Comparison of ENCODE assay signal across 22 cellular contexts in the genomic region with DNA sequence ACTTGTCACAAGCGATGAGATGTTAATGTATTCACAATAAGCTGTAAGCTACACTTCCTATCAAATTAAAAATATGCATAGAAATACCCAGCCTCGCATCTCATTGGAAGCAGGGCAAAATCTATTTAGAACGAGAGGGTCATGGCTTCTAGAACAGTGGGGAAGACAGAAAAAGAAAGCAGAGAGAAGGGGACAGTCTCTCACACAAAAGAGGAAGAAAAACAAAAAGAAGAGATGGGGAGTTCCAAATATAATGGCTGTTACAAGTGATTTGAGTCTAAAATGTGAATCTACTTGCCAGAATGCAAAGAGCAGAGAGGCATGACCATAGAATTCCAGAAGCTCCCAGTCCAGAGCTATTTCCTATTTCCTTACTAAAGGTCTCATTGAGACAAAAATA. TPM values are rescaled to one million over a fixed set of nuclear protein-coding genes. Genes with fewer than 3 reads are reported as not detected.
DNase-seq lines count a peak whose midpoint lies in the region; ATAC-seq and TF ChIP-seq lines count a peak whose summit lies in the region.
"Had no signal": no experiment of that assay in that cellular context is flagged by ENCODE, and none has a peak within 500 bp of the region (broad histone marks: within the 10 kb centered on the region; RNA-seq: fewer than 3 reads in every experiment).

No MANE protein-coding gene starts in this region.

- peaks cover 75% of the 10 kb centered on the region for H3K36me3 Mint-ChIP-seq in activated T-cell treated with anti-CD3 and anti-CD28 coated beads, Interleukin-2, amount 50 U/mL, for 24 hours (ENCODE audit: low read depth)
- peaks cover 87% of the 10 kb centered on the region for H3K36me3 Mint-ChIP-seq in activated CD8-positive, alpha-beta T cell treated with anti-CD3 and anti-CD28 coated beads, Interleukin-2, amount 10 ng/mL, durations not matched to agents 7 days and 5 days (ENCODE audit: low read depth)

- H3K79me2 ChIP-seq in OCI-LY7 (ENCODE audit: insufficient read depth, low read depth, low read length): no peaks in the 10 kb centered on the region

- H3K9me2 ChIP-seq in OCI-LY7 (ENCODE audit: insufficient read depth, low read length): no peaks in the 10 kb centered on the region

- H3K4me3 Mint-ChIP-seq in activated T-cell treated with anti-CD3 and anti-CD28 coated beads, Interleukin-2, amount 50 U/mL, for 24 hours: no peak overlapping the region
- peak overlapping the region; percentile 6 for H3K4me3 Mint-ChIP-seq in activated CD8-positive, alpha-beta T cell treated with anti-CD3 and anti-CD28 coated beads, Interleukin-2, amount 10 ng/mL, durations not matched to agents 7 days and 5 days
- H3K4me3 Mint-ChIP-seq: nephron; stimulated activated effector memory CD8-positive, alpha-beta T cell treated with anti-CD3 and anti-CD28 coated beads, Interleukin-12 subunit alpha, Interleukin-12 subunit beta, amount 100 ng/mL, for 72 hours had no signal

- H2AFZ ChIP-seq in OCI-LY7 (ENCODE audit: low read length): no peak overlapping the region

- intact Hi-C loops in testis (cut with DNase I; ENCODE audit: low total_unique reads): no loop called here
- intact Hi-C loops in OCI-LY7 (cut with micrococcal nuclease; ENCODE audit: unreplicated experiment): no loop called here

- no peak overlapping the region for H3K4me3 ChIP-seq in testis
- no peak overlapping the region for H3K4me3 ChIP-seq in OCI-LY7 (ENCODE audit: low read depth, low read length, poor library complexity, severe bottlenecking)
- H3K4me3 ChIP-seq: A549, lung, smooth muscle cell, upper lobe of right lung had no signal

- H3K27ac Mint-ChIP-seq in activated T-cell treated with anti-CD3 and anti-CD28 coated beads, Interleukin-2, amount 50 U/mL, for 24 hours: peak overlapping the region; percentile 81
- no peak overlapping the region for H3K27ac Mint-ChIP-seq in activated CD8-positive, alpha-beta T cell treated with anti-CD3 and anti-CD28 coated beads, Interleukin-2, amount 10 ng/mL, durations not matched to agents 7 days and 5 days
- H3K27ac Mint-ChIP-seq: nephron; progenitor cell of endocrine pancreas; stimulated activated effector memory CD8-positive, alpha-beta T cell treated with anti-CD3 and anti-CD28 coated beads, Interleukin-12 subunit alpha, Interleukin-12 subunit beta, amount 100 ng/mL, for 72 hours had no signal

- ATAC-seq in HG02623 (IDR thresholded peaks at IDR 0.05; ENCODE audit: unreplicated experiment): peak; percentile 50
- no peak for ATAC-seq in activated CD8-positive, alpha-beta T cell treated with anti-CD3 and anti-CD28 coated beads, Interleukin-2, amount 10 ng/mL, durations not matched to agents 7 days and 5 days
- ATAC-seq: A549; stimulated activated effector memory CD8-positive, alpha-beta T cell treated with anti-CD3 and anti-CD28 coated beads, Interleukin-12 subunit alpha, Interleukin-12 subunit beta, amount 100 ng/mL, for 72 hours; upper lobe of right lung had no signal

- BruUV-seq in OCI-LY7 (replicated peaks; lab: Mats Ljungman, UMichigan): no TSS peak

- H3K4me2 ChIP-seq in OCI-LY7 (ENCODE audit: low read length): no peak overlapping the region
- H3K4me2 ChIP-seq: A549, KMS-11, smooth muscle cell had no signal

- no peaks in the 10 kb centered on the region for H3K9me3 Mint-ChIP-seq in activated T-cell treated with anti-CD3 and anti-CD28 coated beads, Interleukin-2, amount 50 U/mL, for 24 hours
- no peaks in the 10 kb centered on the region for H3K9me3 Mint-ChIP-seq in activated CD8-positive, alpha-beta T cell treated with anti-CD3 and anti-CD28 coated beads, Interleukin-2, amount 10 ng/mL, durations not matched to agents 7 days and 5 days (ENCODE audit: insufficient read depth)
- H3K9me3 Mint-ChIP-seq: CD8-positive, alpha-beta memory T cell; nephron; stimulated activated effector memory CD8-positive, alpha-beta T cell treated with anti-CD3 and anti-CD28 coated beads, Interleukin-12 subunit alpha, Interleukin-12 subunit beta, amount 100 ng/mL, for 72 hours had no signal

- H3K36me3 ChIP-seq in testis (ENCODE audit: low read depth, missing control alignments) (no peaks in the 10 kb centered on the region), OCI-LY7 (ENCODE audit: insufficient read depth, low read length) (no peaks in the 10 kb centered on the region)
- H3K36me3 ChIP-seq: upper lobe of right lung had no signal

- 80 to 86% methylated on average over 3 of the region's 3 CpGs for WGBS in testis, 2 donors

- H3K4me1 ChIP-seq in testis (peaks cover 18% of the 10 kb centered on the region), OCI-LY7 (ENCODE audit: insufficient read depth, low read length, poor library complexity, severe bottlenecking) (no peaks in the 10 kb centered on the region)

- no peaks in the 10 kb centered on the region for H4K20me1 ChIP-seq in OCI-LY7 (ENCODE audit: insufficient read depth, low read length)

- CTCF ChIA-PET in activated CD8-positive, alpha-beta T cell treated with anti-CD3 and anti-CD28 coated beads, Interleukin-2, amount 10 ng/mL, durations not matched to agents 7 days and 5 days (lab: Charles Lee): no interaction called here
- CTCF ChIA-PET in OCI-LY7 (lab: Charles Lee; ENCODE audit: unreplicated experiment): no interaction called here

- H3K4me1 Mint-ChIP-seq in activated T-cell treated with anti-CD3 and anti-CD28 coated beads, Interleukin-2, amount 50 U/mL, for 24 hours (ENCODE audit: low read depth): peaks cover 66% of the 10 kb centered on the region
- H3K4me1 Mint-ChIP-seq in activated CD8-positive, alpha-beta T cell treated with anti-CD3 and anti-CD28 coated beads, Interleukin-2, amount 10 ng/mL, durations not matched to agents 7 days and 5 days (ENCODE audit: low read depth): peaks cover 80% of the 10 kb centered on the region
- H3K4me1 Mint-ChIP-seq: stimulated activated effector memory CD8-positive, alpha-beta T cell treated with anti-CD3 and anti-CD28 coated beads, Interleukin-12 subunit alpha, Interleukin-12 subunit beta, amount 100 ng/mL, for 72 hours had no signal

- no peak for DNase-seq in activated T-cell treated with anti-CD3 and anti-CD28 coated beads, Interleukin-2, amount 50 U/mL, for 24 hours
- DNase-seq in activated T-cell treated with anti-CD3 and anti-CD28 coated beads for 4 hours (no peak), testis (no peak), OCI-LY7 (ENCODE audit: low spot score) (no peak), NCI-H82 (lab: John Stamatoyannopoulos, UW) (no peak), NCI-H128 (lab: John Stamatoyannopoulos, UW; ENCODE audit: unreplicated experiment) (no peak)
- DNase-seq in activated CD8-positive, alpha-beta T cell treated with anti-CD3 and anti-CD28 coated beads, Interleukin-2, amount 10 ng/mL, durations not matched to agents 7 days and 5 days: no peak
- DNase-seq: activated CD8-positive, alpha-beta memory T cell treated with anti-CD3 and anti-CD28 coated beads, Interleukin-2, amount 50 U/mL, for 48 hours; CD8-positive, alpha-beta memory T cell; effector CD8-positive, alpha-beta T cell; NCI-H1105 treated with DMSO at 0.1 percent for 48 hours; NK-92 treated with Interleukin-12 subunit alpha and Interleukin-12 subunit beta, amount 100 ng/mL, for 24 hours; Right ventricle myocardium superior; upper lobe of right lung had no signal

- TF ChIP-seq POLR2A in testis (IDR thresholded peaks at IDR 0.05): no peak

- no peaks in the 10 kb centered on the region for H3K27me3 Mint-ChIP-seq in activated T-cell treated with anti-CD3 and anti-CD28 coated beads, Interleukin-2, amount 50 U/mL, for 24 hours
- H3K27me3 Mint-ChIP-seq in activated CD8-positive, alpha-beta T cell treated with anti-CD3 and anti-CD28 coated beads, Interleukin-2, amount 10 ng/mL, durations not matched to agents 7 days and 5 days (ENCODE audit: low read depth): no peaks in the 10 kb centered on the region
- H3K27me3 Mint-ChIP-seq: CD8-positive, alpha-beta memory T cell; progenitor cell of endocrine pancreas had no signal

- POLR2A ChIA-PET in activated CD8-positive, alpha-beta T cell treated with anti-CD3 and anti-CD28 coated beads, Interleukin-2, amount 10 ng/mL, durations not matched to agents 7 days and 5 days (lab: Charles Lee): interaction anchor here (0.7 to 0.9 kb wide), 3 partner anchors 10 to 571 kb away, joined by 3 read pairs; no protein-coding TSS in a partner anchor
- POLR2A ChIA-PET in OCI-LY7 (lab: Charles Lee): interaction anchor here (0.6 kb wide), 1 partner anchor 380 kb away, joined by 4 read pairs; no protein-coding TSS in a partner anchor

- TF ChIP-seq CTCF in testis (IDR thresholded peaks at IDR 0.05) (no peak), OCI-LY7 (conservative IDR thresholded peaks at IDR 0.05; ENCODE audit: low read length) (no peak)

- no peaks in the 10 kb centered on the region for H3K9me3 ChIP-seq in testis
- H3K9me3 ChIP-seq in OCI-LY7 (ENCODE audit: low read length): no peaks in the 10 kb centered on the region
- H3K9me3 ChIP-seq: A549, upper lobe of right lung had no signal

- H3K27me3 ChIP-seq in testis: no peaks in the 10 kb centered on the region
- H3K27me3 ChIP-seq: upper lobe of right lung had no signal

- H3K27ac ChIP-seq in testis (peak overlapping the region; percentile 25 to 28), OCI-LY7 (ENCODE audit: low read depth, low read length, poor library complexity, severe bottlenecking) (no peak overlapping the region)
- H3K27ac ChIP-seq: A549, KMS-11, upper lobe of right lung had no signal

RNA-seq across cellular contexts. Expression of gene LRRN3, which starts 13.8 kb away (rescaled TPM):
- total RNA-seq in activated CD8-positive, alpha-beta T cell treated with anti-CD3 and anti-CD28 coated beads, Interleukin-2, amount 10 ng/mL, durations not matched to agents 7 days and 5 days: 100 to 1,000 TPM; 196 to 204 TPM
- 10 to 100 TPM; 49.1 to 59.6 TPM for total RNA-seq in testis
- 9.3 TPM for polyA plus RNA-seq in testis (ENCODE audit: insufficient read depth, low read depth, low replicate concordance)
- total RNA-seq in OCI-LY7 (2014; rRNA removed; shearing (Covaris generic)): not detected in 2 replicates
- not detected in 2 replicates for total RNA-seq in OCI-LY7 (2022)

Comparison
In these comparisons a context has a peak if more than half of its experiments do, and no peak if none do; other contexts are left out.
1. RNA of gene LRRN3, which starts 13.8 kb away (total RNA-seq): 196 to 204 TPM in activated CD8-positive, alpha-beta T cell treated with anti-CD3 and anti-CD28 coated beads, Interleukin-2, amount 10 ng/mL, durations not matched to agents 7 days and 5 days and 49.1 to 59.6 TPM in testis; not detected in OCI-LY7; every median in the first group is over 10 times any median in the second.